ENCODE assay signal across 15 cellular contexts in the genomic region with DNA sequence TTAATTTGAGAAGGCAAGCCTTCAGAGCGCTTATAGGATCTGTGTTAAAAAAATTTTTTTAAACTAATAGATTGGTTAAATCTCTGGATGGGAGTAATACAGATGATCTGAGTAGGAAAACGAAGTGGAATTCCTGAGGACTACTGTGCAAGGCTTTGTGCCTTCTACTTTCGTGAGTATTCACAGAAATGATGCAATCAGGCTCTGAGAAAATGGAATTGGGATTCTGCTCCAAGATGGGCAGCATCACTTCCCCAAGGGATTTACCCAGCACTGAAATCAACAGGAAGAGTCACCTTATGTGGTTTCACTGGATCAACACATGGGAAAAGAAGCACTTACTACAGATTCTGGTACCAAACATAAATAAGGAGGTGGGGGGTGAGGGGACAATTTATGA. TPM values are rescaled to one million over a fixed set of nuclear protein-coding genes. Genes with fewer than 3 reads are reported as not detected.
A peak's percentile ranks its signal among the peaks of the same experiment; 100 is the strongest.
DNase-seq lines count a peak whose midpoint lies in the region; ATAC-seq and TF ChIP-seq lines count a peak whose summit lies in the region.
"Had no signal": no experiment of that assay in that cellular context is flagged by ENCODE, and none has a peak within 500 bp of the region (broad histone marks: within the 10 kb centered on the region; RNA-seq: fewer than 3 reads in every experiment).

No MANE protein-coding gene starts in this region.

- H3K9me3 Mint-ChIP-seq in immature natural killer cell: no peaks in the 10 kb centered on the region
- H3K9me3 Mint-ChIP-seq: activated T-helper 17 cell treated with anti-CD3 and anti-CD28 coated beads, Interleukin-2, amount 50 U/mL, for 72 hours; central memory CD8-positive, alpha-beta T cell had no signal

- ATAC-seq in GM21825 (IDR thresholded peaks at IDR 0.05; ENCODE audit: unreplicated experiment): no peak
- ATAC-seq: activated T-helper 17 cell treated with anti-CD3 and anti-CD28 coated beads, Interleukin-2, amount 50 U/mL, for 72 hours; T-helper 17 cell had no signal

- H3K27me3 Mint-ChIP-seq in immature natural killer cell (ENCODE audit: low read depth in 3 of 3): peaks cover 0 to 4% (median 3%) of the 10 kb centered on the region in 3 donors
- H3K27me3 Mint-ChIP-seq: activated T-helper 17 cell treated with anti-CD3 and anti-CD28 coated beads, Interleukin-2, amount 50 U/mL, for 72 hours; central memory CD8-positive, alpha-beta T cell; T-helper 17 cell had no signal

- H3K4me3 Mint-ChIP-seq in immature natural killer cell: peak overlapping the region in 2 of 5 donors; percentile 2 to 43
- H3K4me3 Mint-ChIP-seq: activated T-helper 17 cell treated with anti-CD3 and anti-CD28 coated beads, Interleukin-2, amount 50 U/mL, for 72 hours; central memory CD8-positive, alpha-beta T cell; T-helper 17 cell had no signal

- H3K4me3 ChIP-seq in fibroblast of mammary gland (ENCODE audit: control insufficient read depth, low read depth, low read length): no peak overlapping the region
- no peak overlapping the region for H3K4me3 ChIP-seq in skeletal muscle cell (ENCODE audit: low read depth, low read length)
- H3K4me3 ChIP-seq: sigmoid colon had no signal

- H3K27ac Mint-ChIP-seq in immature natural killer cell: no peak overlapping the region

- H3K4me1 Mint-ChIP-seq in immature natural killer cell: peaks cover 80 to 94% of the 10 kb centered on the region in 2 donors

- DNase-seq in EL (peak; percentile 39), NCI-H69 (lab: John Stamatoyannopoulos, UW) (peak; percentile 8), fibroblast of mammary gland (ENCODE audit: low read depth) (peak; percentile 91), skeletal muscle cell (ENCODE audit: low read depth) (peak; percentile 78), HT-29 (ENCODE audit: low spot score) (no peak), immature natural killer cell (no peak)
- DNase-seq: activated CD4-positive, alpha-beta T cell treated with anti-CD3 and anti-CD28 coated beads for 48 hours; H7; NCI-H1092; NCI-H446; sigmoid colon; T-helper 17 cell had no signal

- peaks cover 0 to 4% (median 0%) of the 10 kb centered on the region in 3 donors for H3K36me3 Mint-ChIP-seq in immature natural killer cell

- no peak for TF ChIP-seq CTCF in fibroblast of mammary gland (conservative IDR thresholded peaks at IDR 0.05; ENCODE audit: control insufficient read depth, insufficient read depth, low read depth, low read length)

RNA-seq across cellular contexts. Expression of gene KMT5B, which starts 12.5 kb away (rescaled TPM):
- total RNA-seq in HT-29 (2014; rRNA removed; shearing (Covaris generic)): 26.5 and 27.2 TPM in 2 replicates
- polyA plus RNA-seq in immature natural killer cell: 10 to 100 TPM; 23.9 to 58.5 (median 30.0) TPM

Comparison
In these comparisons a context has a peak if more than half of its experiments do, and no peak if none do; other contexts are left out.
1. DNase-seq: peak in EL (single experiment), NCI-H69 (single experiment), fibroblast of mammary gland (single experiment) and skeletal muscle cell (single experiment); none in HT-29 (single experiment) and immature natural killer cell (0 of 3).